8 cellular contexts compared by ENCODE assay signal in genomic region chr12:34033628-34034296, GRCh38. TPM values are rescaled to one million over a fixed set of nuclear protein-coding genes. Genes with fewer than 3 reads are reported as not detected.
DNase-seq lines count a peak whose midpoint lies in the region; ATAC-seq and TF ChIP-seq lines count a peak whose summit lies in the region.

No MANE protein-coding gene starts in this region.

- peak; percentile 53 for TF ChIP-seq CTCF in AG09319 (IDR thresholded peaks at IDR 0.05; ENCODE audit: low read depth, low read length)

- ATAC-seq in GM18909 (IDR thresholded peaks at IDR 0.05; ENCODE audit: poor library complexity, unreplicated experiment) (peak; percentile 50), GM18870 (IDR thresholded peaks at IDR 0.05; ENCODE audit: unreplicated experiment) (no peak), GM18867 (IDR thresholded peaks at IDR 0.05; ENCODE audit: unreplicated experiment) (no peak), GM18858 (IDR thresholded peaks at IDR 0.05; ENCODE audit: unreplicated experiment) (no peak)

- DNase-seq in AG09319 (ENCODE audit: extremely low read depth, low read depth) (no peak), SK-N-DZ (ENCODE audit: low spot score) (peak; percentile 26), glomerular endothelial cell (ENCODE audit: extremely low read depth, low read depth, low spot score) (peak; percentile 27), midbrain (lab: John Stamatoyannopoulos, UW) (no peak)

RNA-seq across cellular contexts. Expression of gene ALG10, which starts 11.5 kb away (rescaled TPM):
- polyA plus RNA-seq in SK-N-DZ (2014; cell fraction: cytosol; rRNA removed): 4.8 and 8.6 TPM in 2 replicates
- polyA plus RNA-seq in SK-N-DZ (2014; cell fraction: nucleus; rRNA removed): 5.3 and 8.9 TPM in 2 replicates
- 5.7 and 9.9 TPM in 2 replicates for total RNA-seq in glomerular endothelial cell

Comparison
In these comparisons a context has a peak if more than half of its experiments do, and no peak if none do; other contexts are left out.
1. DNase-seq: peak in SK-N-DZ (single experiment) and glomerular endothelial cell (single experiment); none in AG09319 (single experiment) and midbrain (single experiment).